12 cellular contexts compared by ENCODE assay signal in genomic region chr22:28151241-28151640, GRCh38.
"Had no signal": no experiment of that assay in that cellular context is flagged by ENCODE, and none has a peak within 500 bp of the region (broad histone marks: within the 10 kb centered on the region; RNA-seq: fewer than 3 reads in every experiment).

No MANE protein-coding gene starts in this region.

- DNase-seq: activated B cell treated with CpG ODN at 0.5 μM for 24 hours; activated CD4-positive, alpha-beta T cell treated with anti-CD3 and anti-CD28 coated beads, Interleukin-2, amount 10 ng/mL, durations not matched to agents 24 days and 14 days; activated CD8-positive, alpha-beta memory T cell treated with anti-CD3 and anti-CD28 coated beads for 24 hours; hypothalamus; mammary epithelial cell; mucosa of descending colon; naive thymus-derived CD8-positive, alpha-beta T cell; posterior cingulate gyrus had no signal

- H3K27ac ChIP-seq: right atrium auricular region, tibial nerve had no signal

- ATAC-seq: activated T-helper 17 cell treated with anti-CD3 and anti-CD28 coated beads, Interleukin-2, amount 50 U/mL, for 72 hours; mucosa of descending colon; naive thymus-derived CD8-positive, alpha-beta T cell; stimulated activated effector memory CD8-positive, alpha-beta T cell treated with anti-CD3 and anti-CD28 coated beads, Interleukin-12 subunit alpha, Interleukin-12 subunit beta, amount 100 ng/mL, for 72 hours had no signal
